Comparison of ENCODE assay signal across 1 cellular context in genomic region chr10:642186-642890, GRCh38.
TF ChIP-seq lines count a peak whose summit lies in the region.

No MANE protein-coding gene starts in this region.

TF ChIP-seq in HCT116, 20 proteins besides CTCF, POLR2A, EP300 and RAD21:
- no peak for TF ChIP-seq REST (IDR thresholded peaks at IDR 0.05; ENCODE audit: low read depth)
- TF ChIP-seq CEBPB (IDR thresholded peaks at IDR 0.05; ENCODE audit: low read depth), result no peak
- TF ChIP-seq JUND (IDR thresholded peaks at IDR 0.05), result no peak
- TF ChIP-seq MAX (IDR thresholded peaks at IDR 0.05), result no peak
- no peak for TF ChIP-seq ZFX (IDR thresholded peaks at IDR 0.05)
- no peak for TF ChIP-seq ZNF274 (IDR thresholded peaks at IDR 0.05; ENCODE audit: low read depth, low read length)
- TF ChIP-seq ELF1 (IDR thresholded peaks at IDR 0.05; ENCODE audit: borderline replicate concordance, low read depth), result no peak
- no peak for TF ChIP-seq TCF7L2 (IDR thresholded peaks at IDR 0.05; ENCODE audit: borderline replicate concordance, extremely low read depth, insufficient read depth, insufficient read length)
- no peak for TF ChIP-seq POLR2AphosphoS5 (IDR thresholded peaks at IDR 0.05; ENCODE audit: low read depth, low read length)
- TF ChIP-seq CBX3 (IDR thresholded peaks at IDR 0.05; ENCODE audit: low read depth), result no peak
- no peak for TF ChIP-seq EZH2phosphoT487 (IDR thresholded peaks at IDR 0.05; ENCODE audit: borderline replicate concordance)
- TF ChIP-seq SIN3A (IDR thresholded peaks at IDR 0.05; ENCODE audit: low read depth), result no peak
- TF ChIP-seq ATF3 (IDR thresholded peaks at IDR 0.05), result no peak
- TF ChIP-seq EZH2 (IDR thresholded peaks at IDR 0.05), result no peak
- no peak for TF ChIP-seq EGR1 (IDR thresholded peaks at IDR 0.05; ENCODE audit: low read depth)
